Comparison of ENCODE assay signal across 13 cellular contexts in the genomic region with DNA sequence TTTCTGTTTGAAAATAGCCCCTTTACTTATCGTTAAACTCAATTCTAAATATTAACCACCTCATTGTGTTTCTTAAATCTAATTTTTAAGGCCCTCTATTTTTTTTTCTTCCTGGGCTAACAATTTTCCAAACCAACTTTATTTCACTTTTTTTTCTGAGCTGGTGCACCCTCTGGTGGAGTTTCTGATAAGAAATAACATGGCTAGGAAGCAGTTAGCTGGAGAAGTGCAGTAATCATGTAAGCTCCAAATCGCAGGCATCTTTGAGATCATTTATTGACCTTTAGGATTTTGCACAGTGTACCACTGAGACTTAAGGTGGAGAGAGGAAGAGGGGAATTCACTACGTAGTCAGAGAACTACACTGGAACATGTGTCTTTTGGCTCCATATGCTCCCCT. TPM values are rescaled to one million over a fixed set of nuclear protein-coding genes. Genes with fewer than 3 reads are reported as not detected.
DNase-seq lines count a peak whose midpoint lies in the region; ATAC-seq, FAIRE-seq and TF ChIP-seq lines count a peak whose summit lies in the region.
"Had no signal": no experiment of that assay in that cellular context is flagged by ENCODE, and none has a peak within 500 bp of the region (broad histone marks: within the 10 kb centered on the region; RNA-seq: fewer than 3 reads in every experiment).

No MANE protein-coding gene starts in this region.

- TF ChIP-seq CTCF in fibroblast of mammary gland (conservative IDR thresholded peaks at IDR 0.05; ENCODE audit: control insufficient read depth, insufficient read depth, low read depth, low read length), result peak; percentile 49
- TF ChIP-seq CTCF in upper lobe of right lung (IDR thresholded peaks at IDR 0.05), result peak; percentile 7
- TF ChIP-seq CTCF in WERI-Rb-1 (IDR thresholded peaks at IDR 0.05; ENCODE audit: low read depth, low read length), result no peak

- ATAC-seq in upper lobe of right lung, result no peak
- ATAC-seq in HG03039 (IDR thresholded peaks at IDR 0.05; ENCODE audit: unreplicated experiment), result no peak
- ATAC-seq: activated CD8-positive, alpha-beta memory T cell treated with anti-CD3 and anti-CD28 coated beads, Interleukin-2, amount 10 ng/mL, durations not matched to agents 7 days and 5 days; left colon had no signal

- H3K36me3 ChIP-seq in upper lobe of right lung (no peaks in the 10 kb centered on the region), WERI-Rb-1 (no peaks in the 10 kb centered on the region)

- H3K4me3 ChIP-seq in fibroblast of mammary gland (ENCODE audit: control insufficient read depth, low read depth, low read length), result no peak overlapping the region
- H3K4me3 ChIP-seq in upper lobe of right lung, result no peak overlapping the region
- no peak overlapping the region for H3K4me3 ChIP-seq in WERI-Rb-1 (ENCODE audit: low read depth, low read length)
- H3K4me3 ChIP-seq: coronary artery had no signal

- H3K27ac ChIP-seq in upper lobe of right lung, result no peak overlapping the region
- H3K27ac ChIP-seq in WERI-Rb-1, result no peak overlapping the region
- H3K27ac ChIP-seq: coronary artery had no signal

- FAIRE-seq in RCC 7860 (lab: Jason Lieb, UNC), result peak; percentile 64
- FAIRE-seq: small intestine had no signal

- H3K27me3 ChIP-seq in upper lobe of right lung (no peaks in the 10 kb centered on the region), WERI-Rb-1 (ENCODE audit: insufficient read depth, low read depth, severe bottlenecking) (no peaks in the 10 kb centered on the region)

- H3K4me1 ChIP-seq in upper lobe of right lung, result no peaks in the 10 kb centered on the region

- H3K9me3 ChIP-seq in upper lobe of right lung (no peaks in the 10 kb centered on the region), WERI-Rb-1 (ENCODE audit: severe bottlenecking) (no peaks in the 10 kb centered on the region)

- DNase-seq in NOMO-1 (lab: John Stamatoyannopoulos, UW; ENCODE audit: unreplicated experiment in 2 of 2) (peak; percentile 38 to 49), NOMO-1 treated with dmso at 0.1 percent for 144 hours (lab: John Stamatoyannopoulos, UW; ENCODE audit: unreplicated experiment) (no peak), RCC 7860 (ENCODE audit: low spot score) (no peak), fibroblast of mammary gland (ENCODE audit: low read depth) (peak; percentile 31), upper lobe of right lung (no peak), WERI-Rb-1 (no peak), inferior parietal cortex (ENCODE audit: extremely low spot score) (no peak)
- DNase-seq: activated CD8-positive, alpha-beta memory T cell treated with anti-CD3 and anti-CD28 coated beads, Interleukin-2, amount 10 ng/mL, durations not matched to agents 7 days and 5 days; left colon; SHP77 treated with DMSO at 0.1 percent for 48 hours; small intestine had no signal

- intact Hi-C loops in upper lobe of right lung (cut with DNase I), result no loop called here

RNA-seq across cellular contexts. Expression of gene TMEM207, which starts 6.4 kb away (rescaled TPM):
- not detected for total RNA-seq in upper lobe of right lung
- total RNA-seq: activated CD8-positive, alpha-beta memory T cell treated with anti-CD3 and anti-CD28 coated beads, Interleukin-2, amount 10 ng/mL, durations not matched to agents 7 days and 5 days; left colon had no signal

RNA-seq across cellular contexts. Expression of gene CLDN16, which starts 55.3 kb away (rescaled TPM):
- 0.14 TPM for total RNA-seq in upper lobe of right lung
- total RNA-seq: activated CD8-positive, alpha-beta memory T cell treated with anti-CD3 and anti-CD28 coated beads, Interleukin-2, amount 10 ng/mL, durations not matched to agents 7 days and 5 days had no signal

Comparison
In these comparisons a context has a peak if more than half of its experiments do, and no peak if none do; other contexts are left out.
1. DNase-seq: peak in NOMO-1 (2 of 2) and fibroblast of mammary gland (single experiment); none in NOMO-1 treated with dmso at 0.1 percent for 144 hours (single experiment), RCC 7860 (single experiment), upper lobe of right lung (single experiment), WERI-Rb-1 (single experiment) and inferior parietal cortex (single experiment).